In genomic region chr1:213767683-213768082, GRCh38 we compare ENCODE assay signal across 2 cellular contexts.
TF ChIP-seq lines count a peak whose summit lies in the region.

No MANE protein-coding gene starts in this region.

TF ChIP-seq in liver, 16 proteins besides CTCF, POLR2A, EP300 and RAD21 (continued from another document):
- TF ChIP-seq REST (IDR thresholded peaks at IDR 0.05) (no peak), HNF4A (conservative IDR thresholded peaks at IDR 0.05) (peak; percentile 73 to 74), SP1 (IDR thresholded peaks at IDR 0.05) (peak; percentile 63), GABPA (IDR thresholded peaks at IDR 0.05 in 1 of 2, conservative IDR thresholded peaks at IDR 0.05 in 1 of 2) (no peak), HNF4G (IDR thresholded peaks at IDR 0.05) (no peak)
- TF ChIP-seq, protein P1, sequence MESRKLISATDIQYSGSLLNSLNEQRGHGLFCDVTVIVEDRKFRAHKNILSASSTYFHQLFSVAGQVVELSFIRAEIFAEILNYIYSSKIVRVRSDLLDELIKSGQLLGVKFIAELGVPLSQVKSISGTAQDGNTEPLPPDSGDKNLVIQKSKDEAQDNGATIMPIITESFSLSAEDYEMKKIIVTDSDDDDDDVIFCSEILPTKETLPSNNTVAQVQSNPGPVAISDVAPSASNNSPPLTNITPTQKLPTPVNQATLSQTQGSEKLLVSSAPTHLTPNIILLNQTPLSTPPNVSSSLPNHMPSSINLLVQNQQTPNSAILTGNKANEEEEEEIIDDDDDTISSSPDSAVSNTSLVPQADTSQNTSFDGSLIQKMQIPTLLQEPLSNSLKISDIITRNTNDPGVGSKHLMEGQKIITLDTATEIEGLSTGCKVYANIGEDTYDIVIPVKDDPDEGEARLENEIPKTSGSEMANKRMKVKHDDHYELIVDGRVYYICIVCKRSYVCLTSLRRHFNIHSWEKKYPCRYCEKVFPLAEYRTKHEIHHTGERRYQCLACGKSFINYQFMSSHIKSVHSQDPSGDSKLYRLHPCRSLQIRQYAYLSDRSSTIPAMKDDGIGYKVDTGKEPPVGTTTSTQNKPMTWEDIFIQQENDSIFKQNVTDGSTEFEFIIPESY (IDR thresholded peaks at IDR 0.05) = no peak

TF ChIP-seq in HepG2, 621 proteins besides CTCF, POLR2A, EP300 and RAD21 (continued from another document):
- TF ChIP-seq, protein P2, sequence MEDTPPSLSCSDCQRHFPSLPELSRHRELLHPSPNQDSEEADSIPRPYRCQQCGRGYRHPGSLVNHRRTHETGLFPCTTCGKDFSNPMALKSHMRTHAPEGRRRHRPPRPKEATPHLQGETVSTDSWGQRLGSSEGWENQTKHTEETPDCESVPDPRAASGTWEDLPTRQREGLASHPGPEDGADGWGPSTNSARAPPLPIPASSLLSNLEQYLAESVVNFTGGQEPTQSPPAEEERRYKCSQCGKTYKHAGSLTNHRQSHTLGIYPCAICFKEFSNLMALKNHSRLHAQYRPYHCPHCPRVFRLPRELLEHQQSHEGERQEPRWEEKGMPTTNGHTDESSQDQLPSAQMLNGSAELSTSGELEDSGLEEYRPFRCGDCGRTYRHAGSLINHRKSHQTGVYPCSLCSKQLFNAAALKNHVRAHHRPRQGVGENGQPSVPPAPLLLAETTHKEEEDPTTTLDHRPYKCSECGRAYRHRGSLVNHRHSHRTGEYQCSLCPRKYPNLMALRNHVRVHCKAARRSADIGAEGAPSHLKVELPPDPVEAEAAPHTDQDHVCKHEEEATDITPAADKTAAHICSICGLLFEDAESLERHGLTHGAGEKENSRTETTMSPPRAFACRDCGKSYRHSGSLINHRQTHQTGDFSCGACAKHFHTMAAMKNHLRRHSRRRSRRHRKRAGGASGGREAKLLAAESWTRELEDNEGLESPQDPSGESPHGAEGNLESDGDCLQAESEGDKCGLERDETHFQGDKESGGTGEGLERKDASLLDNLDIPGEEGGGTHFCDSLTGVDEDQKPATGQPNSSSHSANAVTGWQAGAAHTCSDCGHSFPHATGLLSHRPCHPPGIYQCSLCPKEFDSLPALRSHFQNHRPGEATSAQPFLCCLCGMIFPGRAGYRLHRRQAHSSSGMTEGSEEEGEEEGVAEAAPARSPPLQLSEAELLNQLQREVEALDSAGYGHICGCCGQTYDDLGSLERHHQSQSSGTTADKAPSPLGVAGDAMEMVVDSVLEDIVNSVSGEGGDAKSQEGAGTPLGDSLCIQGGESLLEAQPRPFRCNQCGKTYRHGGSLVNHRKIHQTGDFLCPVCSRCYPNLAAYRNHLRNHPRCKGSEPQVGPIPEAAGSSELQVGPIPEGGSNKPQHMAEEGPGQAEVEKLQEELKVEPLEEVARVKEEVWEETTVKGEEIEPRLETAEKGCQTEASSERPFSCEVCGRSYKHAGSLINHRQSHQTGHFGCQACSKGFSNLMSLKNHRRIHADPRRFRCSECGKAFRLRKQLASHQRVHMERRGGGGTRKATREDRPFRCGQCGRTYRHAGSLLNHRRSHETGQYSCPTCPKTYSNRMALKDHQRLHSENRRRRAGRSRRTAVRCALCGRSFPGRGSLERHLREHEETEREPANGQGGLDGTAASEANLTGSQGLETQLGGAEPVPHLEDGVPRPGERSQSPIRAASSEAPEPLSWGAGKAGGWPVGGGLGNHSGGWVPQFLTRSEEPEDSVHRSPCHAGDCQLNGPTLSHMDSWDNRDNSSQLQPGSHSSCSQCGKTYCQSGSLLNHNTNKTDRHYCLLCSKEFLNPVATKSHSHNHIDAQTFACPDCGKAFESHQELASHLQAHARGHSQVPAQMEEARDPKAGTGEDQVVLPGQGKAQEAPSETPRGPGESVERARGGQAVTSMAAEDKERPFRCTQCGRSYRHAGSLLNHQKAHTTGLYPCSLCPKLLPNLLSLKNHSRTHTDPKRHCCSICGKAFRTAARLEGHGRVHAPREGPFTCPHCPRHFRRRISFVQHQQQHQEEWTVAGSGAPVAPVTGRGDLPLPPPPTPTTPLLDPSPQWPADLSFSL (CRISPR knock-in tag; IDR thresholded peaks at IDR 0.05) = no peak
- TF ChIP-seq ZBTB4 (CRISPR knock-in tag; IDR thresholded peaks at IDR 0.05; ENCODE audit: borderline replicate concordance) (no peak), NCOA2 (CRISPR knock-in tag; IDR thresholded peaks at IDR 0.05) (no peak), SALL1 (CRISPR knock-in tag; IDR thresholded peaks at IDR 0.05) (no peak), ZNF766 (CRISPR knock-in tag; IDR thresholded peaks at IDR 0.05; ENCODE audit: borderline replicate concordance) (no peak), AKAP8 (CRISPR knock-in tag; IDR thresholded peaks at IDR 0.05) (no peak), MATR3 (CRISPR knock-in tag; IDR thresholded peaks at IDR 0.05) (no peak), MTF2 (CRISPR knock-in tag; IDR thresholded peaks at IDR 0.05; ENCODE audit: borderline replicate concordance) (no peak), ZNF230 (CRISPR knock-in tag; IDR thresholded peaks at IDR 0.05) (no peak), ZNF326 (CRISPR knock-in tag; IDR thresholded peaks at IDR 0.05; ENCODE audit: borderline replicate concordance) (no peak), ZFP37 (CRISPR knock-in tag; IDR thresholded peaks at IDR 0.05; ENCODE audit: borderline replicate concordance) (no peak), HES4 (CRISPR knock-in tag; IDR thresholded peaks at IDR 0.05; ENCODE audit: borderline replicate concordance) (no peak), NFIB (CRISPR knock-in tag; IDR thresholded peaks at IDR 0.05; ENCODE audit: borderline replicate concordance) (no peak)
- TF ChIP-seq, protein P3, sequence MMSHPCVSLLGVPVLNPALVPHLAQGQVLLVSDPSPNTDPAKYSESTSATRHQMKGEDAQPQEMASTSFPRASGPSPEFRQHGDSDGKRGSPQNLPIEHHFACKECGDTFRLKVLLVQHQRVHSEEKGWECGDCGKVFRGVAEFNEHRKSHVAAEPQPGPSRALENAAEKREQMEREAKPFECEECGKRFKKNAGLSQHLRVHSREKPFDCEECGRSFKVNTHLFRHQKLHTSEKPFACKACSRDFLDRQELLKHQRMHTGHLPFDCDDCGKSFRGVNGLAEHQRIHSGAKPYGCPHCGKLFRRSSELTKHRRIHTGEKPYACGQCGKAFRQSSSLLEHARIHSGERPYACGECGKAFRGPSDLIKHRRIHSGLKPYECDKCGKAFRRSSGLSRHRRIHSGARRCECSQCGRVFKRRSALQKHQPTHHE (CRISPR knock-in tag; IDR thresholded peaks at IDR 0.05; ENCODE audit: borderline replicate concordance) = no peak
- TF ChIP-seq, protein P4, sequence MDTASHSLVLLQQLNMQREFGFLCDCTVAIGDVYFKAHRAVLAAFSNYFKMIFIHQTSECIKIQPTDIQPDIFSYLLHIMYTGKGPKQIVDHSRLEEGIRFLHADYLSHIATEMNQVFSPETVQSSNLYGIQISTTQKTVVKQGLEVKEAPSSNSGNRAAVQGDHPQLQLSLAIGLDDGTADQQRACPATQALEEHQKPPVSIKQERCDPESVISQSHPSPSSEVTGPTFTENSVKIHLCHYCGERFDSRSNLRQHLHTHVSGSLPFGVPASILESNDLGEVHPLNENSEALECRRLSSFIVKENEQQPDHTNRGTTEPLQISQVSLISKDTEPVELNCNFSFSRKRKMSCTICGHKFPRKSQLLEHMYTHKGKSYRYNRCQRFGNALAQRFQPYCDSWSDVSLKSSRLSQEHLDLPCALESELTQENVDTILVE (CRISPR knock-in tag; IDR thresholded peaks at IDR 0.05) = no peak
